Comparison of ENCODE assay signal across 23 cellular contexts in the genomic region with DNA sequence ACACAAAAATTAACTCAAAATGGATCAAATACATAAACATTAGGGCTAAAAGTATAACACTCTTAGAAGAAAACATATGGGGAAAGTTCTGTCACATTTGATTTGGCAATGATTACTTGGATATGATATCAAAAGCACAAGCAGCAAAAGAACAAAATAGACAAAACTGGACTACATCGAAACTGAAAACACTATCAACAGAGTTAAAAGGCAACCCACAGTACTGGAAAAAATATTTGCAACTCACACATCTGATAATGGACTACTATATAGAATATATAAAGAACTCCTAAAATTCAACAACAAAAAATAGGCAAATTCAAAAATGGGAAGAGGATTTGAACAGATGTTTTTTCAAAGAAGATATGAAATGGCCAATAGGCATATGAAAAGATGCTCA. TPM values are rescaled to one million over a fixed set of nuclear protein-coding genes. Genes with fewer than 3 reads are reported as not detected.
A peak's percentile ranks its signal among the peaks of the same experiment; 100 is the strongest.
DNase-seq lines count a peak whose midpoint lies in the region; ATAC-seq, FAIRE-seq and TF ChIP-seq lines count a peak whose summit lies in the region.
"Had no signal": no experiment of that assay in that cellular context is flagged by ENCODE, and none has a peak within 500 bp of the region (broad histone marks: within the 10 kb centered on the region; RNA-seq: fewer than 3 reads in every experiment).

No MANE protein-coding gene starts in this region.

- no peak for DNase-seq in activated T-cell treated with anti-CD3 and anti-CD28 coated beads, Interleukin-2, amount 50 U/mL, for 4 hours
- no peak for DNase-seq in activated T-cell treated with anti-CD3 and anti-CD28 coated beads, Interleukin-2, amount 50 U/mL, for 48 hours
- DNase-seq in MM.1S (peak; percentile 52), AG20443 (ENCODE audit: low spot score) (no peak), D721Med (ENCODE audit: insufficient read length, low spot score) (no peak)
- DNase-seq in activated naive CD8-positive, alpha-beta T cell treated with anti-CD3 and anti-CD28 coated beads for 36 hours, result no peak
- DNase-seq: activated CD4-positive, alpha-beta T cell treated with anti-CD3 and anti-CD28 coated beads, Interleukin-2, amount 50 U/mL, for 1 hour; body of pancreas; HCEC 1CT; left colon; NCI-H1092; NCI-H1930; NCI-H69; occipital lobe; stimulated activated CD8-positive, alpha-beta memory T cell treated with anti-CD3 and anti-CD28 coated beads, Interleukin-4, amount 100 ng/mL, for 48 hours; substantia nigra had no signal

- no peak overlapping the region for H2AFZ ChIP-seq in MM.1S (ENCODE audit: low read length)

- H3K4me2 ChIP-seq in MM.1S (ENCODE audit: low read depth, low read length), result peak overlapping the region; percentile 48; the same call in 1 of the 2 replicates
- H3K4me2 ChIP-seq: BLaER1 treated with 17β-estradiol and CSF1 and Interleukin-3, amounts not matched to agents 10 nM and 100 nM had no signal

- no peaks in the 10 kb centered on the region for H3K36me3 ChIP-seq in MM.1S (replicated peaks; ENCODE audit: insufficient read depth, low read length)

- no peak overlapping the region for H3K27ac ChIP-seq in MM.1S (ENCODE audit: low read length)
- H3K27ac ChIP-seq: BLaER1 treated with 17β-estradiol and CSF1 and Interleukin-3, amounts not matched to agents 10 nM and 100 nM; body of pancreas; epithelial cell of prostate had no signal

- peak overlapping the region; percentile 88 for H3K27ac Mint-ChIP-seq in activated naive CD8-positive, alpha-beta T cell treated with anti-CD3 and anti-CD28 coated beads for 36 hours
- peak overlapping the region; percentile 85 for H3K27ac Mint-ChIP-seq in stimulated activated memory B cell treated with anti-CD40 and anti-IgM and Interleukin-4, amounts not matched to agents 10 μg/mL and 1 μg/mL and 100 μg/mL, for 72 hours
- H3K27ac Mint-ChIP-seq: memory B cell had no signal

- H3K79me2 ChIP-seq in MM.1S (ENCODE audit: low read length), result peaks cover 95% of the 10 kb centered on the region

- no peaks in the 10 kb centered on the region for H3K27me3 ChIP-seq in MM.1S (replicated peaks; ENCODE audit: insufficient read depth, low read length)
- H3K27me3 ChIP-seq: BLaER1 treated with 17β-estradiol and CSF1 and Interleukin-3, amounts not matched to agents 10 nM and 100 nM; body of pancreas had no signal

- no peak for FAIRE-seq in D721Med (lab: Jason Lieb, UNC)
- FAIRE-seq: HepG2, RCC 7860 had no signal

- no peak for TF ChIP-seq CTCF in MM.1S (IDR thresholded peaks at IDR 0.05; ENCODE audit: low read length)
- no peak for TF ChIP-seq CTCF in D721Med (IDR thresholded peaks at IDR 0.05; ENCODE audit: insufficient read depth, missing control alignments)

- H3K4me1 ChIP-seq in MM.1S (ENCODE audit: low read length), result peaks cover 31% of the 10 kb centered on the region

- H3K9me2 ChIP-seq in MM.1S (replicated peaks; ENCODE audit: insufficient read depth, low read length), result no peaks in the 10 kb centered on the region

- peaks cover 16% of the 10 kb centered on the region; the same call in 1 of the 2 replicates for H3F3A ChIP-seq in MM.1S (ENCODE audit: insufficient read depth, low read length)

- H3K9me3 ChIP-seq in MM.1S (replicated peaks; ENCODE audit: insufficient read depth, low read length), result no peaks in the 10 kb centered on the region
- H3K9me3 ChIP-seq: body of pancreas had no signal

- H3K4me3 Mint-ChIP-seq in activated T-cell treated with anti-CD3 and anti-CD28 coated beads, Interleukin-2, amount 50 U/mL, for 4 hours, result peak overlapping the region; percentile 11
- H3K4me3 Mint-ChIP-seq in activated naive CD8-positive, alpha-beta T cell treated with anti-CD3 and anti-CD28 coated beads for 36 hours, result no peak overlapping the region
- H3K4me3 Mint-ChIP-seq in stimulated activated memory B cell treated with anti-CD40 and anti-IgM and Interleukin-4, amounts not matched to agents 10 μg/mL and 1 μg/mL and 100 μg/mL, for 72 hours, result no peak overlapping the region
- H3K4me3 Mint-ChIP-seq: memory B cell had no signal

- H4K20me1 ChIP-seq in MM.1S (ENCODE audit: insufficient read depth, low read length), result no peaks in the 10 kb centered on the region; the same call in 1 of the 2 replicates

- no peaks in the 10 kb centered on the region for H3K9me3 Mint-ChIP-seq in activated T-cell treated with anti-CD3 and anti-CD28 coated beads, Interleukin-2, amount 50 U/mL, for 4 hours
- H3K9me3 Mint-ChIP-seq in activated naive CD8-positive, alpha-beta T cell treated with anti-CD3 and anti-CD28 coated beads for 36 hours, result peaks cover 19% of the 10 kb centered on the region
- no peaks in the 10 kb centered on the region for H3K9me3 Mint-ChIP-seq in stimulated activated memory B cell treated with anti-CD40 and anti-IgM and Interleukin-4, amounts not matched to agents 10 μg/mL and 1 μg/mL and 100 μg/mL, for 72 hours

- H3K4me3 ChIP-seq in MM.1S (ENCODE audit: low read length), result no peak overlapping the region
- H3K4me3 ChIP-seq: BLaER1 treated with 17β-estradiol and CSF1 and Interleukin-3, amounts not matched to agents 10 nM and 100 nM; body of pancreas had no signal

- peaks cover 81% of the 10 kb centered on the region for H3K4me1 Mint-ChIP-seq in activated T-cell treated with anti-CD3 and anti-CD28 coated beads, Interleukin-2, amount 50 U/mL, for 4 hours (ENCODE audit: low read depth)
- H3K4me1 Mint-ChIP-seq in activated naive CD8-positive, alpha-beta T cell treated with anti-CD3 and anti-CD28 coated beads for 36 hours, result peaks cover 72% of the 10 kb centered on the region
- peaks cover 52% of the 10 kb centered on the region for H3K4me1 Mint-ChIP-seq in stimulated activated memory B cell treated with anti-CD40 and anti-IgM and Interleukin-4, amounts not matched to agents 10 μg/mL and 1 μg/mL and 100 μg/mL, for 72 hours

- ATAC-seq in activated T-cell treated with anti-CD3 and anti-CD28 coated beads, Interleukin-2, amount 50 U/mL, for 4 hours, result peak in 1 of 2 donors; percentile 38
- no peak for ATAC-seq in stimulated activated memory B cell treated with anti-CD40 and anti-IgM and Interleukin-4, amounts not matched to agents 10 μg/mL and 1 μg/mL and 100 μg/mL, for 72 hours
- no peak for ATAC-seq in HG02840 (IDR thresholded peaks at IDR 0.05; ENCODE audit: low FRiP score, unreplicated experiment)
- ATAC-seq: body of pancreas, HepG2, left colon had no signal

- no peaks in the 10 kb centered on the region for H3K27me3 Mint-ChIP-seq in activated T-cell treated with anti-CD3 and anti-CD28 coated beads, Interleukin-2, amount 50 U/mL, for 4 hours (ENCODE audit: low read depth)
- H3K27me3 Mint-ChIP-seq in activated naive CD8-positive, alpha-beta T cell treated with anti-CD3 and anti-CD28 coated beads for 36 hours, result no peaks in the 10 kb centered on the region
- no peaks in the 10 kb centered on the region for H3K27me3 Mint-ChIP-seq in stimulated activated memory B cell treated with anti-CD40 and anti-IgM and Interleukin-4, amounts not matched to agents 10 μg/mL and 1 μg/mL and 100 μg/mL, for 72 hours
- H3K27me3 Mint-ChIP-seq: memory B cell had no signal

- H3K9ac ChIP-seq in MM.1S (ENCODE audit: low read length), result no peak overlapping the region
- H3K9ac ChIP-seq: BLaER1 treated with 17β-estradiol and CSF1 and Interleukin-3, amounts not matched to agents 10 nM and 100 nM had no signal

- peaks cover 9% of the 10 kb centered on the region for H3K36me3 Mint-ChIP-seq in activated T-cell treated with anti-CD3 and anti-CD28 coated beads, Interleukin-2, amount 50 U/mL, for 4 hours (ENCODE audit: insufficient read depth)
- H3K36me3 Mint-ChIP-seq in activated naive CD8-positive, alpha-beta T cell treated with anti-CD3 and anti-CD28 coated beads for 36 hours, result peaks cover 60% of the 10 kb centered on the region
- peaks cover 24% of the 10 kb centered on the region for H3K36me3 Mint-ChIP-seq in stimulated activated memory B cell treated with anti-CD40 and anti-IgM and Interleukin-4, amounts not matched to agents 10 μg/mL and 1 μg/mL and 100 μg/mL, for 72 hours

RNA-seq across cellular contexts. Expression of gene COA1, which starts 51.0 kb away (rescaled TPM):
- 10 to 100 TPM; 51.4 to 56.7 (median 51.5) TPM for total RNA-seq in activated T-cell treated with anti-CD3 and anti-CD28 coated beads, Interleukin-2, amount 50 U/mL, for 4 hours
- 10 to 100 TPM; 82.1 to 84.1 TPM for total RNA-seq in activated naive CD8-positive, alpha-beta T cell treated with anti-CD3 and anti-CD28 coated beads for 36 hours
